In genomic region chrX:120235284-120235683, GRCh38 we compare ENCODE assay signal across 16 cellular contexts. TPM values are rescaled to one million over a fixed set of nuclear protein-coding genes. Genes with fewer than 3 reads are reported as not detected.
A peak's percentile ranks its signal among the peaks of the same experiment; 100 is the strongest.
DNase-seq lines count a peak whose midpoint lies in the region; ATAC-seq and TF ChIP-seq lines count a peak whose summit lies in the region.
"Had no signal": no experiment of that assay in that cellular context is flagged by ENCODE, and none has a peak within 500 bp of the region (broad histone marks: within the 10 kb centered on the region; RNA-seq: fewer than 3 reads in every experiment).

No MANE protein-coding gene starts in this region.

- H3K27me3 Mint-ChIP-seq in GM23338 (ENCODE audit: insufficient read depth, low read depth, poor library complexity) (peaks cover 1% of the 10 kb centered on the region), endodermal cell (ENCODE audit: insufficient read depth) (no peaks in the 10 kb centered on the region)
- H3K27me3 Mint-ChIP-seq: CD4-positive, alpha-beta memory T cell; IgD-negative memory B cell had no signal

- no peaks in the 10 kb centered on the region for H3F3A ChIP-seq in GM23338 (replicated peaks; ENCODE audit: low read depth)
- no peaks in the 10 kb centered on the region for H3F3A ChIP-seq in GM23248 (ENCODE audit: insufficient read depth)

- H3K27me3 ChIP-seq in GM23338 (ENCODE audit: insufficient read depth) (no peaks in the 10 kb centered on the region), Karpas-422 (ENCODE audit: low read length) (no peaks in the 10 kb centered on the region), endodermal cell (ENCODE audit: control insufficient read depth, insufficient read depth, low read length, poor library complexity, severe bottlenecking) (no peaks in the 10 kb centered on the region), aorta (ENCODE audit: control insufficient read depth in 1 of 2, insufficient read depth in 2 of 2, low read length in 1 of 2) (no peaks in the 10 kb centered on the region), GM23248 (replicated peaks; ENCODE audit: insufficient read depth) (no peaks in the 10 kb centered on the region)
- H3K27me3 ChIP-seq: BLaER1 had no signal

- H3K36me3 Mint-ChIP-seq in GM23338 (ENCODE audit: low read depth) (peaks cover 16% of the 10 kb centered on the region; the same call in 2 of the 3 replicates), endodermal cell (ENCODE audit: low read depth) (peaks cover 26% of the 10 kb centered on the region)

- H3K36me3 ChIP-seq in GM23338 (ENCODE audit: insufficient read depth) = no peaks in the 10 kb centered on the region
- no peaks in the 10 kb centered on the region for H3K36me3 ChIP-seq in Karpas-422 (ENCODE audit: insufficient read depth, low read length)
- H3K36me3 ChIP-seq in endodermal cell (ENCODE audit: control insufficient read depth, insufficient read depth, low read length) = peaks cover 37% of the 10 kb centered on the region
- H3K36me3 ChIP-seq in mucosa of descending colon (ENCODE audit: low read depth) = no peaks in the 10 kb centered on the region
- H3K36me3 ChIP-seq in aorta (ENCODE audit: control insufficient read depth in 1 of 2, insufficient read depth in 2 of 2, low read length in 1 of 2) = no peaks in the 10 kb centered on the region
- no peaks in the 10 kb centered on the region for H3K36me3 ChIP-seq in GM23248 (ENCODE audit: low read depth)

- in situ Hi-C loops in GM23248 (cut with MboI) = no loop called here

- H3K4me1 ChIP-seq in GM23338 (ENCODE audit: insufficient read depth) (peaks cover 21% of the 10 kb centered on the region), Karpas-422 (ENCODE audit: low read length) (no peaks in the 10 kb centered on the region), endodermal cell (ENCODE audit: control insufficient read depth, insufficient read depth, low read length) (no peaks in the 10 kb centered on the region), mucosa of descending colon (ENCODE audit: low read depth) (no peaks in the 10 kb centered on the region), aorta (ENCODE audit: control insufficient read depth in 1 of 2, insufficient read depth in 2 of 2, low read length in 2 of 2) (no peaks in the 10 kb centered on the region), GM23248 (ENCODE audit: insufficient read depth) (no peaks in the 10 kb centered on the region)
- H3K4me1 ChIP-seq: BLaER1 had no signal

- H3K79me2 ChIP-seq in GM23338 (replicated peaks; ENCODE audit: insufficient read depth) (no peaks in the 10 kb centered on the region), Karpas-422 (ENCODE audit: low read length) (no peaks in the 10 kb centered on the region), GM23248 (ENCODE audit: insufficient read depth) (no peaks in the 10 kb centered on the region)

- H3K4me3 Mint-ChIP-seq in GM23338 = no peak overlapping the region
- H3K4me3 Mint-ChIP-seq in endodermal cell = no peak overlapping the region
- H3K4me3 Mint-ChIP-seq: CD14-positive monocyte; CD4-positive, alpha-beta memory T cell; IgD-negative memory B cell had no signal

- H3K9ac ChIP-seq in Karpas-422 (ENCODE audit: low read length) = no peak overlapping the region
- H3K9ac ChIP-seq in endodermal cell (ENCODE audit: extremely low read depth, low read length, poor library complexity, severe bottlenecking) = peak overlapping the region; percentile 49
- H3K9ac ChIP-seq in GM23248 = no peak overlapping the region
- H3K9ac ChIP-seq: BLaER1 had no signal

- no peak overlapping the region for H3K4me3 ChIP-seq in GM23338
- H3K4me3 ChIP-seq in Karpas-422 (ENCODE audit: low read length) = no peak overlapping the region
- no peak overlapping the region for H3K4me3 ChIP-seq in endodermal cell (ENCODE audit: low read length)
- no peak overlapping the region for H3K4me3 ChIP-seq in mucosa of descending colon
- H3K4me3 ChIP-seq in aorta (ENCODE audit: low read length in 2 of 2) = no peak overlapping the region
- H3K4me3 ChIP-seq in GM23248 = no peak overlapping the region
- H3K4me3 ChIP-seq: BLaER1, GM12878 had no signal

- H3K9me3 Mint-ChIP-seq in GM23338 (peaks cover 5% of the 10 kb centered on the region; the same call in 2 of the 3 replicates), endodermal cell (peaks cover 47% of the 10 kb centered on the region)
- H3K9me3 Mint-ChIP-seq: CD4-positive, alpha-beta memory T cell; IgD-negative memory B cell had no signal

- WGBS in endodermal cell (ENCODE audit: insufficient coverage in 1 of 2, insufficient read length in 1 of 2), 2 experiments = 57 to 60% methylated on average over 2 to 6 of the region's 6 CpGs
- 52 to 93% methylated on average over 6 of the region's 6 CpGs for WGBS in aorta, 2 donors
- WGBS in GM23248 (ENCODE audit: low coverage in 1 of 2, low lambda C conversion rate in 2 of 2, missing lambda C conversion rate in 2 of 2), 2 experiments = 88 to 92% methylated on average over 6 of the region's 6 CpGs

- intact Hi-C loops in mucosa of descending colon (cut with DNase I, micrococcal nuclease) = no loop called here
- intact Hi-C loops in head of caudate nucleus (cut with DNase I) = no loop called here
- intact Hi-C loops in aorta (cut with DNase I) = no loop called here

- no peak overlapping the region for H3K4me2 ChIP-seq in GM23338
- H3K4me2 ChIP-seq in Karpas-422 (ENCODE audit: low read depth, low read length, poor library complexity, severe bottlenecking) = no peak overlapping the region
- no peak overlapping the region for H3K4me2 ChIP-seq in GM23248 (ENCODE audit: unreplicated experiment)
- H3K4me2 ChIP-seq: BLaER1 had no signal

- H3K9me2 ChIP-seq in GM23338 (ENCODE audit: insufficient read depth) (no peaks in the 10 kb centered on the region), Karpas-422 (replicated peaks; ENCODE audit: insufficient read depth, low read length) (no peaks in the 10 kb centered on the region), GM23248 (ENCODE audit: insufficient read depth) (no peaks in the 10 kb centered on the region)

- H4K20me1 ChIP-seq in GM23338 (replicated peaks; ENCODE audit: insufficient read depth) (no peaks in the 10 kb centered on the region), Karpas-422 (ENCODE audit: insufficient read depth, low read depth, low read length) (no peaks in the 10 kb centered on the region), GM23248 (ENCODE audit: insufficient read depth) (no peaks in the 10 kb centered on the region)
- H4K20me1 ChIP-seq: BLaER1 had no signal

- H3K9me3 ChIP-seq in Karpas-422 (ENCODE audit: low read length) (no peaks in the 10 kb centered on the region), endodermal cell (ENCODE audit: control insufficient read depth, low read length) (peaks cover 22% of the 10 kb centered on the region), mucosa of descending colon (no peaks in the 10 kb centered on the region), aorta (ENCODE audit: control insufficient read depth, low read length) (no peaks in the 10 kb centered on the region), GM23248 (ENCODE audit: low read depth) (no peaks in the 10 kb centered on the region)

- no peak overlapping the region for H3K27ac Mint-ChIP-seq in GM23338
- H3K27ac Mint-ChIP-seq in endodermal cell = peak overlapping the region; percentile 91
- H3K27ac Mint-ChIP-seq: CD14-positive monocyte; CD4-positive, alpha-beta memory T cell; IgD-negative memory B cell had no signal

- ATAC-seq in GM23338 (no peak), mucosa of descending colon (no peak), aorta (ENCODE audit: low FRiP score) (no peak)
- ATAC-seq: GM12878, HepG2 had no signal

- H2AFZ ChIP-seq in GM23338 (no peak overlapping the region), Karpas-422 (ENCODE audit: low read length) (no peak overlapping the region), GM23248 (no peak overlapping the region)

- DNase-seq in GM23338 (ENCODE audit: low spot score) (peak; percentile 40), Karpas-422 (peak; percentile 4), endodermal cell (peak; percentile 58), mucosa of descending colon (no peak), head of caudate nucleus (no peak), aorta (no peak), GM23248 (no peak)
- DNase-seq: 8988T; CD4-positive, alpha-beta memory T cell; DMS79 treated with DMSO at 0.1 percent for 48 hours; HCEC 1CT had no signal

- TF ChIP-seq CTCF in GM23338 (conservative IDR thresholded peaks at IDR 0.05; ENCODE audit: low read depth in 2 of 2) (no peak), endodermal cell (conservative IDR thresholded peaks at IDR 0.05) (no peak), mucosa of descending colon (IDR thresholded peaks at IDR 0.05) (no peak)

- H3K4me1 Mint-ChIP-seq in GM23338 = peaks cover 24% of the 10 kb centered on the region
- H3K4me1 Mint-ChIP-seq in endodermal cell = peaks cover 9% of the 10 kb centered on the region
- H3K4me1 Mint-ChIP-seq: CD4-positive, alpha-beta memory T cell had no signal

- H3K27ac ChIP-seq in GM23338 (ENCODE audit: low read depth) (peak overlapping the region; percentile 78), Karpas-422 (ENCODE audit: low read length) (no peak overlapping the region), endodermal cell (ENCODE audit: low read depth, low read length) (no peak overlapping the region), aorta (ENCODE audit: low read depth in 1 of 2, low read length in 2 of 2) (no peak overlapping the region), GM23248 (no peak overlapping the region)
- H3K27ac ChIP-seq: BLaER1 had no signal

TF ChIP-seq in GM23338, 12 proteins besides CTCF, POLR2A, EP300 and RAD21 (continues in another document):
- no peak for TF ChIP-seq POLR2AphosphoS5 (IDR thresholded peaks at IDR 0.05; ENCODE audit: low read depth)
- TF ChIP-seq ZNF114 (CRISPR knock-in tag; IDR thresholded peaks at IDR 0.05) = no peak
- TF ChIP-seq CREB1 (CRISPR knock-in tag; IDR thresholded peaks at IDR 0.05; ENCODE audit: low read depth) = no peak
- no peak for TF ChIP-seq ZNF331 (CRISPR knock-in tag; IDR thresholded peaks at IDR 0.05; ENCODE audit: low read depth)
- no peak for TF ChIP-seq NANOG (IDR thresholded peaks at IDR 0.05; ENCODE audit: borderline replicate concordance)
- TF ChIP-seq EZH2 (IDR thresholded peaks at IDR 0.05; ENCODE audit: low read depth, unreplicated experiment) = no peak
- no peak for TF ChIP-seq STAT1 (IDR thresholded peaks at IDR 0.05; ENCODE audit: unreplicated experiment)

RNA-seq across cellular contexts. Expression of gene ZBTB33, which starts 15.3 kb away (rescaled TPM):
- total RNA-seq in GM23338 (2014; rRNA removed; shearing (Covaris generic)) = 14.0 and 14.3 TPM in 2 replicates
- polyA plus RNA-seq in GM23338 (2016; fragmentation: Nextera tagmentation; extraction: Ambion mirVana) = 2.8 and 3.9 TPM in 2 replicates
- total RNA-seq in Karpas-422 (2014; rRNA removed; shearing (Covaris generic); ENCODE audit: low replicate concordance) = 12.3 and 25.5 TPM in 2 replicates
- 10 to 100 TPM; 19.0 to 19.2 TPM for total RNA-seq in endodermal cell
- polyA plus RNA-seq in endodermal cell (2013, experiment 1 of 2) = 22.9 TPM
- polyA plus RNA-seq in endodermal cell (2013, experiment 2 of 2) = 23.1 TPM
- total RNA-seq in mucosa of descending colon = 10 to 100 TPM; 10.2 to 12.5 (median 12.0) TPM
- total RNA-seq in aorta = 10 to 100 TPM in 1 of 2 donors, 1 to 10 TPM in 1; 7.9 to 12.1 TPM
- 1 to 10 TPM; 2.6 to 3.4 TPM for polyA plus RNA-seq in aorta
- total RNA-seq in GM23248 (2014; rRNA removed; shearing (Covaris generic)) = 11.5 and 11.6 TPM in 2 replicates
- 8.3 and 8.5 TPM in 2 replicates for polyA plus RNA-seq in GM23248 (2016; fragmentation: Nextera tagmentation; extraction: Ambion mirVana)

Comparison
In these comparisons a context has a peak if more than half of its experiments do, and no peak if none do; other contexts are left out.
1. DNase-seq: peak in GM23338 (single experiment), Karpas-422 (single experiment) and endodermal cell (single experiment); none in mucosa of descending colon (0 of 3), head of caudate nucleus (0 of 42), aorta (0 of 2) and GM23248 (single experiment).